ENCODE assay signal across 8 cellular contexts in genomic region chr17:35254107-35254802, GRCh38.
DNase-seq lines count a peak whose midpoint lies in the region; ATAC-seq and TF ChIP-seq lines count a peak whose summit lies in the region.

No MANE protein-coding gene starts in this region.

- no peak for TF ChIP-seq CTCF in RWPE2 (IDR thresholded peaks at IDR 0.05; ENCODE audit: poor library complexity, severe bottlenecking)

- peaks cover 14% of the 10 kb centered on the region for H3K36me3 ChIP-seq in RWPE2 (ENCODE audit: low read depth)

- H3K9me3 ChIP-seq in RWPE2 (ENCODE audit: severe bottlenecking): no peaks in the 10 kb centered on the region

- H3K4me3 ChIP-seq in RWPE2 (ENCODE audit: severe bottlenecking): no peak overlapping the region

- peak overlapping the region; percentile 56 for H3K27ac ChIP-seq in RWPE2 (ENCODE audit: poor library complexity, severe bottlenecking)

- H3K4me1 ChIP-seq in RWPE2 (ENCODE audit: insufficient read depth, poor library complexity, severe bottlenecking): peaks cover 27% of the 10 kb centered on the region

- DNase-seq in DMS53 (lab: John Stamatoyannopoulos, UW) (peak; percentile 73), RWPE2 (ENCODE audit: low spot score) (no peak), fibroblast of peridontal ligament (ENCODE audit: extremely low read depth) (peak; percentile 100), pons (ENCODE audit: low spot score) (peak; percentile 68)

- H3K27me3 ChIP-seq in RWPE2 (ENCODE audit: insufficient read depth, poor library complexity, severe bottlenecking): no peaks in the 10 kb centered on the region

- ATAC-seq in RWPE2 (ENCODE audit: low read depth) (peak; percentile 77), GM19324 (IDR thresholded peaks at IDR 0.05; ENCODE audit: low FRiP score, unreplicated experiment) (no peak), GM18909 (IDR thresholded peaks at IDR 0.05; ENCODE audit: poor library complexity, unreplicated experiment) (no peak), GM21619 (IDR thresholded peaks at IDR 0.05; ENCODE audit: unreplicated experiment) (no peak), GM21576 (IDR thresholded peaks at IDR 0.05; ENCODE audit: unreplicated experiment) (no peak)
